In the genomic region with DNA sequence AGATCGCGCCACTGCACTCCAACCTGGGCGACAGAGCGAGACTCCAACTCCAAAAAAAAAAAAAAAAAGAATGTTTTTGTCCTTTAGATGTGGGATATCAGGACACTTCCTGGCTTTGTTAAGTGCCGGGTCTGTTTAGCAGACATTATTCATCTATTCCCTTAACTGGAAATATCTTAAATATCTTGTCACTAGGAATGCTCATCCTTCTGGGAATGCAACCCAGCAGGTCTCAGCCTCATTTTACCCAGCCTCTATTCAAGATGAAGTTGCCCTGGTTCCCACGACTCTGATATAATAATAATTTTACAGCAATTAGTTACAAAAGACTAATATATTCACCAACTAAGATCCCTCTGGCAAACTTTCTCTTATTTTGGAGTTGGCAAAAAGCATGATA, we compare ENCODE assay signal across 23 cellular contexts.
"Had no signal": no experiment of that assay in that cellular context is flagged by ENCODE, and none has a peak within 500 bp of the region (broad histone marks: within the 10 kb centered on the region; RNA-seq: fewer than 3 reads in every experiment).

No MANE protein-coding gene starts in this region.

- DNase-seq: colonic mucosa; cortex of kidney; dermis blood vessel endothelial cell; dorsolateral prefrontal cortex; effector CD4-positive, alpha-beta T cell; effector CD8-positive, alpha-beta T cell; effector memory CD4-positive, alpha-beta T cell; effector memory CD8-positive, alpha-beta T cell; endodermal cell; erythroblast; esophagus squamous epithelium; foreskin fibroblast; foreskin keratinocyte; foreskin melanocyte; gastrocnemius medialis; glutamatergic neuron; head of caudate nucleus; heart left ventricle; heart right ventricle had no signal

- H3K36me3 ChIP-seq: colonic mucosa, esophagus muscularis mucosa, esophagus squamous epithelium, gastrocnemius medialis, gastroesophageal sphincter, heart left ventricle, heart right ventricle had no signal

- H3K9me3 ChIP-seq: colonic mucosa, gastrocnemius medialis had no signal

- H3K27ac ChIP-seq: colonic mucosa, coronary artery, dorsolateral prefrontal cortex, epithelial cell of prostate, esophagus muscularis mucosa, esophagus squamous epithelium, gastrocnemius medialis, gastroesophageal sphincter, heart left ventricle, heart right ventricle had no signal

- H3K4me3 ChIP-seq: colonic mucosa, coronary artery, dorsolateral prefrontal cortex, esophagus muscularis mucosa, esophagus squamous epithelium, gastrocnemius medialis, gastroesophageal sphincter, heart left ventricle, heart right ventricle had no signal

- H3K27me3 ChIP-seq: colonic mucosa, dorsolateral prefrontal cortex, esophagus muscularis mucosa, esophagus squamous epithelium, foreskin keratinocyte, gastrocnemius medialis, gastroesophageal sphincter, heart left ventricle, heart right ventricle had no signal

- H3K4me1 ChIP-seq: colonic mucosa, esophagus squamous epithelium, gastrocnemius medialis, heart left ventricle, heart right ventricle had no signal
